ENCODE assay signal across 8 cellular contexts in genomic region chr6:31270788-31271640, GRCh38. TPM values are rescaled to one million over a fixed set of nuclear protein-coding genes. Genes with fewer than 3 reads are reported as not detected.
DNase-seq lines count a peak whose midpoint lies in the region; ATAC-seq and TF ChIP-seq lines count a peak whose summit lies in the region.

No MANE protein-coding gene starts in this region.

- DNase-seq in T-helper 1 cell (peak; percentile 58 to 70 (median 64)), left colon (peak; percentile 84 to 89), SJCRH30 (no peak), middle frontal gyrus (ENCODE audit: extremely low spot score, low spot score) (no peak)
- DNase-seq in central memory CD4-positive, alpha-beta T cell = peak; percentile 73
- DNase-seq in stimulated activated CD4-positive, alpha-beta T cell treated with anti-CD3 and anti-CD28 coated beads, TNF-alpha, amount 100 ng/mL, for 1 hour (ENCODE audit: low read depth in 3 of 3, low spot score in 1 of 3) = peak; percentile 12 to 51 (median 13)

- no peaks in the 10 kb centered on the region for H3K27me3 ChIP-seq in SJCRH30

- H3K36me3 ChIP-seq in SJCRH30 = no peaks in the 10 kb centered on the region

- ATAC-seq in HG02852 (IDR thresholded peaks at IDR 0.05; ENCODE audit: unreplicated experiment) (peak; percentile 39), left colon (peak; percentile 69)

- intact Hi-C loops in left colon (cut with DNase I, micrococcal nuclease) = loop anchor here in 1 of 2 donors (10.0 kb wide), 1 partner anchor 84 kb away; the partner anchor contains the start of gene HLA-B

- H3K4me1 ChIP-seq in SJCRH30 = no peaks in the 10 kb centered on the region

- H3K4me3 ChIP-seq in GM12875 (ENCODE audit: low read depth, low read length) (peak overlapping the region; percentile 82), SJCRH30 (no peak overlapping the region)

- H3K9me3 ChIP-seq in SJCRH30 (replicated peaks) = no peaks in the 10 kb centered on the region

- H3K27ac ChIP-seq in SJCRH30 = no peak overlapping the region

- TF ChIP-seq CTCF in GM12875 (IDR thresholded peaks at IDR 0.05; ENCODE audit: borderline replicate concordance, insufficient read depth, low read depth, low read length) = no peak

RNA-seq across cellular contexts. Expression of gene HLA-C, which starts 0.9 kb away (rescaled TPM):
- total RNA-seq in left colon = 1,000 to 10,000 TPM; 1,163 to 1,296 TPM
- 0.73 TPM in 1 of 2 replicates, not detected in the other for total RNA-seq in SJCRH30 (2014; rRNA removed; shearing (Covaris generic))

Comparison
In these comparisons a context has a peak if more than half of its experiments do, and no peak if none do; other contexts are left out.
1. DNase-seq: peak in T-helper 1 cell (5 of 5), central memory CD4-positive, alpha-beta T cell (single experiment), left colon (2 of 2) and stimulated activated CD4-positive, alpha-beta T cell treated with anti-CD3 and anti-CD28 coated beads, TNF-alpha, amount 100 ng/mL, for 1 hour (3 of 3); none in SJCRH30 (0 of 2) and middle frontal gyrus (single experiment).
2. RNA of gene HLA-C, which starts 0.9 kb away (total RNA-seq): 1,163 to 1,296 TPM in left colon; 0.73 TPM in SJCRH30; every median in the first group is over 100 times any median in the second.